In genomic region chr1:170691258-170691657, GRCh38 we compare ENCODE assay signal across 2 cellular contexts.
TF ChIP-seq lines count a peak whose summit lies in the region.

No MANE protein-coding gene starts in this region.

TF ChIP-seq in K562, 482 proteins besides CTCF, POLR2A, EP300 and RAD21:
- no peak for TF ChIP-seq CHCHD3 (CRISPR knock-in tag; IDR thresholded peaks at IDR 0.05)
- TF ChIP-seq ZNF655 (CRISPR knock-in tag; IDR thresholded peaks at IDR 0.05) = no peak
- TF ChIP-seq KLF10 (CRISPR knock-in tag; IDR thresholded peaks at IDR 0.05) = no peak
- no peak for TF ChIP-seq MIER1 (IDR thresholded peaks at IDR 0.05; ENCODE audit: low read depth)
- TF ChIP-seq ZNF512 (tag; IDR thresholded peaks at IDR 0.05) = peak; percentile 56; the same call in 1 of the 2 replicates
- TF ChIP-seq GATAD2B (IDR thresholded peaks at IDR 0.05; ENCODE audit: borderline replicate concordance) = no peak
- no peak for TF ChIP-seq IFI16 (CRISPR knock-in tag; IDR thresholded peaks at IDR 0.05)
- no peak for TF ChIP-seq NCOA6 (IDR thresholded peaks at IDR 0.05)
- no peak for TF ChIP-seq RBM14 (IDR thresholded peaks at IDR 0.05; ENCODE audit: borderline replicate concordance, insufficient read depth, low read depth, low read length)
- no peak for TF ChIP-seq MBD1 (CRISPR knock-in tag; IDR thresholded peaks at IDR 0.05)
- no peak for TF ChIP-seq ETV6 (IDR thresholded peaks at IDR 0.05; ENCODE audit: borderline replicate concordance in 1 of 2, low read depth in 2 of 2, low read length in 1 of 2)
- no peak for TF ChIP-seq ETV6 (CRISPR knock-in tag; IDR thresholded peaks at IDR 0.05; ENCODE audit: borderline replicate concordance)
- peak; percentile 62 for TF ChIP-seq PCBP2 (IDR thresholded peaks at IDR 0.05; ENCODE audit: low read depth, low read length, poor library complexity, severe bottlenecking)
- TF ChIP-seq MCM5 (IDR thresholded peaks at IDR 0.05; ENCODE audit: low read depth) = no peak
TF ChIP-seq in K562: peak in this region for 2.

TF ChIP-seq in GM12891, 5 proteins besides CTCF, POLR2A, EP300 and RAD21:
- TF ChIP-seq SPI1 (IDR thresholded peaks at IDR 0.05; ENCODE audit: low read depth, low read length) (no peak), PAX5 (IDR thresholded peaks at IDR 0.05; ENCODE audit: insufficient read depth, low read length, severe bottlenecking) (no peak), POU2F2 (IDR thresholded peaks at IDR 0.05; ENCODE audit: low read depth, low read length) (no peak), POLR2AphosphoS5 (IDR thresholded peaks at IDR 0.05; ENCODE audit: low read depth, low read length) (no peak), TAF1 (IDR thresholded peaks at IDR 0.05; ENCODE audit: low read depth, low read length) (no peak)
